12 cellular contexts compared by ENCODE assay signal in genomic region chr11:65102142-65103095, GRCh38. TPM values are rescaled to one million over a fixed set of nuclear protein-coding genes. Genes with fewer than 3 reads are reported as not detected.
DNase-seq lines count a peak whose midpoint lies in the region; ATAC-seq and TF ChIP-seq lines count a peak whose summit lies in the region.
"Had no signal": no experiment of that assay in that cellular context is flagged by ENCODE, and none has a peak within 500 bp of the region (broad histone marks: within the 10 kb centered on the region; RNA-seq: fewer than 3 reads in every experiment).

No MANE protein-coding gene starts in this region.

- H3K4me3 ChIP-seq in aorta (ENCODE audit: low read length in 2 of 2) (no peak overlapping the region), BE2C (ENCODE audit: low read depth, low read length) (no peak overlapping the region)
- H3K4me3 ChIP-seq: Peyer's patch, transverse colon had no signal

- no peak overlapping the region for H3K4me3 Mint-ChIP-seq in chondrocyte (ENCODE audit: unreplicated experiment)

- no peak for TF ChIP-seq CTCF in chondrocyte (IDR thresholded peaks at IDR 0.05)
- TF ChIP-seq CTCF in BE2C (IDR thresholded peaks at IDR 0.05; ENCODE audit: low read depth, low read length): no peak

- 36 to 41% methylated on average over 8 of the region's 8 CpGs for whole genome bisulfite sequencing in aorta, 2 donors

- DNase-seq in Right ventricle myocardium inferior (ENCODE audit: missing footprints) (no peak), cardiac septum (ENCODE audit: low spot score) (no peak), chondrocyte (ENCODE audit: low spot score) (no peak), medulla oblongata (ENCODE audit: extremely low spot score) (peak; percentile 82), aorta (no peak), BE2C (no peak), NCI-H1930 (lab: John Stamatoyannopoulos, UW) (no peak)
- DNase-seq: Peyer's patch, T-helper 9 cell, transverse colon had no signal

- H3K4me1 Mint-ChIP-seq in chondrocyte (ENCODE audit: low read depth): peaks cover 25% of the 10 kb centered on the region

- no peaks in the 10 kb centered on the region for H3K4me1 ChIP-seq in aorta (ENCODE audit: control insufficient read depth in 1 of 2, insufficient read depth in 2 of 2, low read length in 2 of 2)
- H3K4me1 ChIP-seq in BE2C: no peaks in the 10 kb centered on the region

- intact Hi-C loops in Right ventricle myocardium inferior (cut with DNase I): no loop called here
- intact Hi-C loops in cardiac septum (cut with DNase I): no loop called here
- intact Hi-C loops in aorta (cut with DNase I): no loop called here

- ATAC-seq in Right ventricle myocardium inferior: peak; percentile 79
- ATAC-seq in aorta (ENCODE audit: low FRiP score): peak; percentile 62
- no peak for ATAC-seq in HG02970 (IDR thresholded peaks at IDR 0.05; ENCODE audit: low FRiP score, unreplicated experiment)
- ATAC-seq: activated naive CD4-positive, alpha-beta T cell treated with anti-CD3 and anti-CD28 coated beads, Interleukin-2, amount 50 U/mL, for 72 hours had no signal

- H3K36me3 ChIP-seq in aorta (ENCODE audit: control insufficient read depth in 1 of 2, insufficient read depth in 2 of 2, low read length in 1 of 2) (no peaks in the 10 kb centered on the region), BE2C (no peaks in the 10 kb centered on the region)

- H3K9me3 ChIP-seq in aorta (ENCODE audit: control insufficient read depth, low read length) (no peaks in the 10 kb centered on the region), BE2C (no peaks in the 10 kb centered on the region)
- H3K9me3 ChIP-seq: Peyer's patch, transverse colon had no signal

- H3K27me3 ChIP-seq in aorta (ENCODE audit: control insufficient read depth in 1 of 2, insufficient read depth in 2 of 2, low read length in 1 of 2): no peaks in the 10 kb centered on the region
- no peaks in the 10 kb centered on the region for H3K27me3 ChIP-seq in BE2C
- H3K27me3 ChIP-seq: Peyer's patch, transverse colon had no signal

- H3K9me3 Mint-ChIP-seq in chondrocyte (ENCODE audit: low read depth): no peaks in the 10 kb centered on the region
- H3K9me3 Mint-ChIP-seq: activated naive CD4-positive, alpha-beta T cell treated with anti-CD3 and anti-CD28 coated beads, Interleukin-2, amount 50 U/mL, for 72 hours had no signal

- peak overlapping the region in 1 of 2 donors; percentile 53 for H3K27ac ChIP-seq in aorta (ENCODE audit: low read depth in 1 of 2, low read length in 2 of 2)
- H3K27ac ChIP-seq: Peyer's patch, transverse colon had no signal

- peaks cover 1% of the 10 kb centered on the region for H3K36me3 Mint-ChIP-seq in chondrocyte (ENCODE audit: low read depth)
- H3K36me3 Mint-ChIP-seq: activated naive CD4-positive, alpha-beta T cell treated with anti-CD3 and anti-CD28 coated beads, Interleukin-2, amount 50 U/mL, for 72 hours had no signal

- H3K27ac Mint-ChIP-seq in chondrocyte (ENCODE audit: unreplicated experiment): peak overlapping the region; percentile 77

- no peaks in the 10 kb centered on the region for H3K27me3 Mint-ChIP-seq in chondrocyte (ENCODE audit: low read depth)

RNA-seq across cellular contexts. Expression of gene VPS51, which starts 6.4 kb away (rescaled TPM):
- total RNA-seq in Right ventricle myocardium inferior (95.2 TPM), cardiac septum (87.1 TPM), chondrocyte (72.8 to 94.0 TPM (median 73.4 TPM) in 3 replicates), aorta (100 to 1,000 TPM; 101 to 121 TPM)
- polyA plus RNA-seq in aorta: 100 to 1,000 TPM in 1 of 2 donors, 10 to 100 TPM in 1; 73.0 to 191 TPM
- 193 TPM for polyA plus RNA-seq in BE2C (2012; ENCODE audit: insufficient read depth, insufficient read length, low read depth)

RNA-seq across cellular contexts. Expression of gene TM7SF2, which starts 9.3 kb away (rescaled TPM):
- total RNA-seq in Right ventricle myocardium inferior (53.1 TPM), cardiac septum (50.1 TPM), chondrocyte (10.3 to 14.4 TPM (median 10.7 TPM) in 3 replicates), aorta (1 to 10 TPM; 5.2 to 7.2 TPM)
- polyA plus RNA-seq in aorta: 10 to 100 TPM in 1 of 2 donors, 1 to 10 TPM in 1; 4.0 to 11.8 TPM
- 22.5 TPM for polyA plus RNA-seq in BE2C (2012; ENCODE audit: insufficient read depth, insufficient read length, low read depth)

RNA-seq across cellular contexts. Expression of gene ZNHIT2, which starts 15.1 kb away (rescaled TPM):
- total RNA-seq in Right ventricle myocardium inferior: 5.8 TPM
- 5.5 TPM for total RNA-seq in cardiac septum
- 7.9 to 8.7 TPM (median 7.9 TPM) in 3 replicates for total RNA-seq in chondrocyte
- total RNA-seq in aorta: 1 to 10 TPM; 4.1 to 7.5 TPM
- 10 to 100 TPM in 1 of 2 donors, 1 to 10 TPM in 1; 3.4 to 12.9 TPM for polyA plus RNA-seq in aorta
- polyA plus RNA-seq in BE2C (2012; ENCODE audit: insufficient read depth, insufficient read length, low read depth): 201 TPM

RNA-seq across cellular contexts. Expression of gene ZFPL1, which starts 18.4 kb away (rescaled TPM):
- total RNA-seq in Right ventricle myocardium inferior (25.0 TPM), cardiac septum (23.5 TPM), chondrocyte (48.9 to 53.3 TPM (median 50.0 TPM) in 3 replicates), aorta (10 to 100 TPM; 31.5 to 35.0 TPM)
- 10 to 100 TPM; 24.9 to 69.9 TPM for polyA plus RNA-seq in aorta
- polyA plus RNA-seq in BE2C (2012; ENCODE audit: insufficient read depth, insufficient read length, low read depth): 43.2 TPM

RNA-seq across cellular contexts. Expression of gene CDCA5, which starts 18.6 kb away (rescaled TPM):
- total RNA-seq in Right ventricle myocardium inferior (1.7 TPM), cardiac septum (1.5 TPM), chondrocyte (5.5 to 11.4 TPM (median 6.3 TPM) in 3 replicates), aorta (1 to 10 TPM in 1 of 2 donors, under 1 TPM in 1; 0.81 to 1.0 TPM)
- polyA plus RNA-seq in aorta: 1 to 10 TPM in 1 of 2 donors, under 1 TPM in 1; 1.00 to 2.5 TPM
- polyA plus RNA-seq in BE2C (2012; ENCODE audit: insufficient read depth, insufficient read length, low read depth): 8.8 TPM
